Comparison of ENCODE assay signal across 1 cellular context in genomic region chr20:32628960-32629530, GRCh38.
A peak's percentile ranks its signal among the peaks of the same experiment; 100 is the strongest.
TF ChIP-seq lines count a peak whose summit lies in the region.

No MANE protein-coding gene starts in this region.

TF ChIP-seq in K562, 482 proteins besides CTCF, POLR2A, EP300 and RAD21 (continued from another document and continues in another):
- TF ChIP-seq PRDM10 (IDR thresholded peaks at IDR 0.05; ENCODE audit: partially characterized antibody) (no peak), CREB3 (tag; conservative IDR thresholded peaks at IDR 0.05; ENCODE audit: low read depth) (peak; percentile 39; the same call in 1 of the 2 replicates), THRB (CRISPR knock-in tag; conservative IDR thresholded peaks at IDR 0.05) (no peak), E2F3 (CRISPR knock-in tag; IDR thresholded peaks at IDR 0.05) (no peak), PKNOX1 (IDR thresholded peaks at IDR 0.05) (peak; percentile 73), ELK1 (CRISPR knock-in tag; IDR thresholded peaks at IDR 0.05) (no peak), ZNF263 (CRISPR knock-in tag; IDR thresholded peaks at IDR 0.05; ENCODE audit: borderline replicate concordance) (no peak), TFAM (CRISPR knock-in tag; conservative IDR thresholded peaks at IDR 0.05) (no peak), ZFP1 (CRISPR knock-in tag; IDR thresholded peaks at IDR 0.05) (no peak), POLR2AphosphoS5 (IDR thresholded peaks at IDR 0.05; ENCODE audit: control insufficient read depth, insufficient read depth, low read depth, low read length) (no peak), E2F6 (IDR thresholded peaks at IDR 0.05; ENCODE audit: borderline replicate concordance in 1 of 2, extremely low read depth in 1 of 2, insufficient read depth in 1 of 2, insufficient read length in 1 of 2, low read depth in 1 of 2, low read length in 1 of 2, poor library complexity in 1 of 2, severe bottlenecking in 1 of 2) (no peak), NFXL1 (CRISPR knock-in tag; IDR thresholded peaks at IDR 0.05) (no peak), RBBP5 (IDR thresholded peaks at IDR 0.05; ENCODE audit: borderline replicate concordance, insufficient read depth, low read length, poor library complexity, severe bottlenecking) (no peak), GABPB1 (CRISPR knock-in tag; IDR thresholded peaks at IDR 0.05) (0 out of 2 replicates have a peak, but pooled peaks have one; percentile 30), LEF1 (IDR thresholded peaks at IDR 0.05) (no peak), POLR3A (IDR thresholded peaks at IDR 0.05; ENCODE audit: borderline replicate concordance, extremely low read depth, insufficient read depth, insufficient read length) (no peak), NELFE (IDR thresholded peaks at IDR 0.05; ENCODE audit: insufficient read depth, insufficient read length) (no peak), GTF2E2 (tag; IDR thresholded peaks at IDR 0.05) (no peak), ZNF609 (CRISPR knock-in tag; IDR thresholded peaks at IDR 0.05; ENCODE audit: borderline replicate concordance) (no peak), ZNF184 (CRISPR knock-in tag; IDR thresholded peaks at IDR 0.05) (no peak), EWSR1 (IDR thresholded peaks at IDR 0.05; ENCODE audit: borderline replicate concordance, low read depth, partially characterized antibody) (no peak), SFPQ (IDR thresholded peaks at IDR 0.05; ENCODE audit: low read depth, low read length) (no peak), HMG20A (CRISPR knock-in tag; conservative IDR thresholded peaks at IDR 0.05) (no peak), AFF4 (CRISPR knock-in tag; IDR thresholded peaks at IDR 0.05) (peak; percentile 69; the same call in 1 of the 2 replicates)
